In the genomic region with DNA sequence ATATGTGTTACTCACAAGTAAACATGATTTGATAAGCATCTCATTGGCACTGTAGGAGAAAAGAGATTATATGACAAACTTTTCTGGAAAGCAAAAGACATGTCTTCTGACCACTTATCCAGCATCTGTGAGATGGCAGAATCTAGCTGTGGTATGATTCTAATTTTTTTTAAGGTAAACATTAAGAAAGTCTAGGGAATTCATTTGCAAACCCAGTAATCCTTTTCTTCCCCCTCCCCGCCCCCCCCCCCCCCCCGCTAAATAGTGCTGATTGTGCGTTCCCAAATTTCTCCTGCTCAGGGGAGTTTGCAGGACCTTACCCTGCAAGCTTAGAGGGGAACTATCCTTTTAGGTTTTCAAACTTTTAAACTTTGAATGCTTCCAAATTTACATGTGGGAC, we compare ENCODE assay signal across 25 cellular contexts.
"Had no signal": no experiment of that assay in that cellular context is flagged by ENCODE, and none has a peak within 500 bp of the region (broad histone marks: within the 10 kb centered on the region; RNA-seq: fewer than 3 reads in every experiment).

No MANE protein-coding gene starts in this region.

- H3K4me3 ChIP-seq: coronary artery, dorsolateral prefrontal cortex, gastrocnemius medialis, heart left ventricle had no signal

- DNase-seq: activated B cell treated with CpG ODN at 0.5 μM for 24 hours; activated CD4-positive, alpha-beta T cell treated with anti-CD3 and anti-CD28 coated beads for 48 hours; activated CD4-positive, alpha-beta T cell treated with anti-CD3 and anti-CD28 coated beads, Interleukin-2, amount 50 U/mL, for 1 hour; activated CD4-positive, alpha-beta T cell treated with anti-CD3 and anti-CD28 coated beads, Interleukin-2, amount 50 U/mL, for 48 hours; activated CD8-positive, alpha-beta memory T cell treated with anti-CD3 and anti-CD28 coated beads for 24 hours; activated CD8-positive, alpha-beta T cell treated with anti-CD3 and anti-CD28 coated beads for 36 hours; activated effector memory CD4-positive, alpha-beta T cell treated with Interleukin-2 at 50 U/mL for 16 hours; activated gamma-delta T cell treated with Interleukin-2 at 50 U/mL for 16 hours; activated naive CD4-positive, alpha-beta T cell treated with anti-CD3 and anti-CD28 coated beads, Interleukin-2, amount 50 U/mL, for 16 hours; activated naive CD4-positive, alpha-beta T cell treated with Interleukin-2 at 50 U/mL for 16 hours; activated T-cell treated with anti-CD3 and anti-CD28 coated beads, Interleukin-2, amount 50 U/mL, for 4 hours; amniotic stem cell; anterior cingulate cortex; dorsolateral prefrontal cortex; effector memory CD4-positive, alpha-beta T cell; endodermal cell; gastrocnemius medialis; glutamatergic neuron; heart left ventricle; T-helper 17 cell; T1000; WERI-Rb-1 had no signal

- H3K4me1 ChIP-seq: foreskin keratinocyte, gastrocnemius medialis had no signal

- H3K9me3 ChIP-seq: gastrocnemius medialis, heart left ventricle had no signal

- H3K27me3 ChIP-seq: brain microvascular endothelial cell, dorsolateral prefrontal cortex, foreskin keratinocyte, gastrocnemius medialis, heart left ventricle had no signal

- H3K27ac ChIP-seq: brain microvascular endothelial cell, coronary artery, dorsolateral prefrontal cortex, foreskin keratinocyte, gastrocnemius medialis, heart left ventricle, WERI-Rb-1 had no signal
